Comparison of ENCODE assay signal across 12 cellular contexts in the genomic region with DNA sequence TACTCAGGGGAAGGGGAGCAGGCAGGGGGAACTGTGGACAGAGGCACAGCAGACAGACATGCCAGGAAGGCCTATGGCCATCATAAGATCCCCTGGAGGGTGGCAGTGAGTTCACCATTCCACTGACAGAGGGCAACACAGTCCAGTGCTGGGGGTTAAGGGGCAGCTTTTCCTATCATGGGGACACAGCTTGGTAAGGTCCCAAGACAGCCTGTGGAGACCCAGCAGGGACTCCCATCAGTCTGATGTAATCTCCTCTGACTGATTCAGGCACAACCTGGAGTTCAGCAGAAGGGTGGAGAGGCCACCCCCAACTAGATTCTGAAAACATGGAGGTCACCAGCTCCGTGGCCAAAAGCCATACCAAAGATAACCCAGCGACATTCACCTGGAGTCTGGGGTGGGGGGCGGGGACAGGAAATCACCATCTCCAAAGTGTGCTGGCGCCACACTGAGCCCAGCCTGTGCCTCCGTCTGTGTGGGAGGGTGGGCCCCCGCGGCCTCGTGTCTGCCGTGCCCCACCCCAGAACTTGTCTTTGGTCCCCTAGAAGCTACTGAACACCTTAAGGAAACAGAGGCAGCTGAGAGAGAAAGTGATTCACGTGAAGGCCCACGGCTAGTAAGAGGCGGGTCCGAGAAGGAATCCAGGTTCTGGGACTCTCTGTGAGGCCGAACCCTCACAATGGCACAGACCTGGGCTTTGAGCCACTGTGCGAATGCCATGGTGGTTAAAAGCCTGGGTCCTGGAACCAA. TPM values are rescaled to one million over a fixed set of nuclear protein-coding genes. Genes with fewer than 3 reads are reported as not detected.
DNase-seq lines count a peak whose midpoint lies in the region; ATAC-seq and TF ChIP-seq lines count a peak whose summit lies in the region.
"Had no signal": no experiment of that assay in that cellular context is flagged by ENCODE, and none has a peak within 500 bp of the region (broad histone marks: within the 10 kb centered on the region; RNA-seq: fewer than 3 reads in every experiment).

No MANE protein-coding gene starts in this region.

- H3K36me3 Mint-ChIP-seq in activated CD4-positive, alpha-beta T cell treated with anti-CD3 and anti-CD28 coated beads for 36 hours (ENCODE audit: low read depth): peaks cover 49% of the 10 kb centered on the region

- H2BK12ac ChIP-seq in trophoblast cell (ENCODE audit: low read length): no peak overlapping the region

- H3K79me2 ChIP-seq in trophoblast cell (ENCODE audit: control insufficient read depth, insufficient read depth, low read length, poor library complexity): peaks cover 1% of the 10 kb centered on the region

- H3K4me1 ChIP-seq in esophagus muscularis mucosa (peaks cover 75 to 99% (median 94%) of the 10 kb centered on the region in 4 donors), trophoblast cell (ENCODE audit: control insufficient read depth in 1 of 2, insufficient read depth in 2 of 2, low read length in 2 of 2) (peaks cover 9 to 12% of the 10 kb centered on the region in 2 experiments)

- no peak overlapping the region for H2AK5ac ChIP-seq in trophoblast cell (ENCODE audit: low read length)

- no peak overlapping the region for H3K4me2 ChIP-seq in trophoblast cell (ENCODE audit: low read length)

- H3K14ac ChIP-seq in trophoblast cell (ENCODE audit: low read length): no peak overlapping the region

- POLR2A ChIA-PET in activated CD4-positive, alpha-beta T cell treated with anti-CD3 and anti-CD28 coated beads for 36 hours (lab: Charles Lee): interaction anchor here (0.6 to 1.1 kb wide), 2 partner anchors 9 to 274 kb away, joined by 3 to 5 read pairs; no protein-coding TSS in a partner anchor

- H2BK5ac ChIP-seq in trophoblast cell (ENCODE audit: low read depth, low read length, poor library complexity): no peak overlapping the region

- 79% methylated on average over 14 of the region's 15 CpGs for WGBS in esophagus muscularis mucosa
- WGBS in trophoblast cell (ENCODE audit: extremely low coverage, insufficient coverage, insufficient read length): no CpG with 5 or more reads among the region's 15 CpGs

- TF ChIP-seq CTCF in esophagus muscularis mucosa (IDR thresholded peaks at IDR 0.05): no peak

- H4K12ac ChIP-seq in trophoblast cell (ENCODE audit: low read depth, low read length): no peak overlapping the region

- peak overlapping the region; percentile 83 for H3K4me3 Mint-ChIP-seq in activated CD4-positive, alpha-beta T cell treated with anti-CD3 and anti-CD28 coated beads for 36 hours
- H3K4me3 Mint-ChIP-seq in stimulated activated naive CD8-positive, alpha-beta T cell treated with anti-CD3 and anti-CD28 coated beads, Interleukin-15, amount 100 ng/mL, for 72 hours: peak overlapping the region; percentile 91 to 93

- H3K27me3 Mint-ChIP-seq in activated CD4-positive, alpha-beta T cell treated with anti-CD3 and anti-CD28 coated beads for 36 hours: no peaks in the 10 kb centered on the region
- H3K27me3 Mint-ChIP-seq in stimulated activated naive CD8-positive, alpha-beta T cell treated with anti-CD3 and anti-CD28 coated beads, Interleukin-15, amount 100 ng/mL, for 72 hours: no peaks in the 10 kb centered on the region
- H3K27me3 Mint-ChIP-seq: IgD-negative memory B cell had no signal

- H3K18ac ChIP-seq in trophoblast cell (ENCODE audit: low read length): no peak overlapping the region

- H3K4ac ChIP-seq in trophoblast cell (ENCODE audit: low read depth, low read length): no peak overlapping the region

- H3K27me3 ChIP-seq in esophagus muscularis mucosa: no peaks in the 10 kb centered on the region
- no peaks in the 10 kb centered on the region for H3K27me3 ChIP-seq in trophoblast cell (ENCODE audit: insufficient read depth, low read length)

- H4K8ac ChIP-seq in trophoblast cell (ENCODE audit: low read depth, low read length): no peak overlapping the region

- H3K9me3 Mint-ChIP-seq in activated CD4-positive, alpha-beta T cell treated with anti-CD3 and anti-CD28 coated beads for 36 hours (ENCODE audit: low read depth): no peaks in the 10 kb centered on the region
- H3K9me3 Mint-ChIP-seq in stimulated activated naive CD8-positive, alpha-beta T cell treated with anti-CD3 and anti-CD28 coated beads, Interleukin-15, amount 100 ng/mL, for 72 hours: no peaks in the 10 kb centered on the region
- H3K9me3 Mint-ChIP-seq: IgD-negative memory B cell had no signal

- TF ChIP-seq POLR2A in esophagus muscularis mucosa (IDR thresholded peaks at IDR 0.05; ENCODE audit: low read depth): no peak

- no peaks in the 10 kb centered on the region for H3K9me3 ChIP-seq in esophagus muscularis mucosa
- no peaks in the 10 kb centered on the region for H3K9me3 ChIP-seq in trophoblast cell (ENCODE audit: insufficient read depth, low read depth, low read length)

- peak; percentile 55 for DNase-seq in activated CD4-positive, alpha-beta T cell treated with anti-CD3 and anti-CD28 coated beads for 36 hours
- no peak for DNase-seq in activated CD4-positive, alpha-beta T cell treated with anti-CD3 and anti-CD28 coated beads, Interleukin-2, amount 50 U/mL, for 1 hour
- DNase-seq in activated CD8-positive, alpha-beta memory T cell treated with anti-CD3 and anti-CD28 coated beads for 24 hours: peak; percentile 79
- DNase-seq in esophagus muscularis mucosa (ENCODE audit: extremely low spot score): no peak
- DNase-seq in stimulated activated naive CD8-positive, alpha-beta T cell treated with anti-CD3 and anti-CD28 coated beads, Interleukin-15, amount 100 ng/mL, for 72 hours: no peak
- DNase-seq in trophoblast cell: no peak
- DNase-seq in medulla oblongata (ENCODE audit: extremely low spot score): no peak
- DNase-seq: EL, GM23248 had no signal

- H2AFZ ChIP-seq in trophoblast cell (ENCODE audit: insufficient read depth, low read length, poor library complexity): no peak overlapping the region
- H2AFZ ChIP-seq: GM23248 had no signal

- peak overlapping the region; percentile 95 for H3K27ac Mint-ChIP-seq in activated CD4-positive, alpha-beta T cell treated with anti-CD3 and anti-CD28 coated beads for 36 hours
- peak overlapping the region; percentile 27 to 97 for H3K27ac Mint-ChIP-seq in stimulated activated naive CD8-positive, alpha-beta T cell treated with anti-CD3 and anti-CD28 coated beads, Interleukin-15, amount 100 ng/mL, for 72 hours

- peaks cover 69% of the 10 kb centered on the region for H3K4me1 Mint-ChIP-seq in activated CD4-positive, alpha-beta T cell treated with anti-CD3 and anti-CD28 coated beads for 36 hours
- H3K4me1 Mint-ChIP-seq in stimulated activated naive CD8-positive, alpha-beta T cell treated with anti-CD3 and anti-CD28 coated beads, Interleukin-15, amount 100 ng/mL, for 72 hours: peaks cover 95% of the 10 kb centered on the region

- no peak overlapping the region for H4K91ac ChIP-seq in trophoblast cell (ENCODE audit: low read depth, low read length)

- peaks cover 5% of the 10 kb centered on the region for H3K79me1 ChIP-seq in trophoblast cell (ENCODE audit: low read length)

- CTCF ChIA-PET in activated CD4-positive, alpha-beta T cell treated with anti-CD3 and anti-CD28 coated beads for 36 hours (lab: Charles Lee): interaction anchor here (0.5 to 1.9 kb wide), 9 partner anchors 11 to 68 kb away, joined by 3 to 12 read pairs (median 4); partner anchors contain the start of gene DNMT3A

- H2BK120ac ChIP-seq in trophoblast cell (ENCODE audit: insufficient read depth, low read length, poor library complexity): no peak overlapping the region

- peak overlapping the region; percentile 13 to 76 (median 56) for H3K27ac ChIP-seq in esophagus muscularis mucosa (replicated peaks in 1 of 4)
- no peak overlapping the region for H3K27ac ChIP-seq in trophoblast cell (ENCODE audit: low read depth, low read length)
- H3K27ac ChIP-seq: epithelial cell of prostate, GM23248 had no signal

- no peak overlapping the region for H3K4me3 ChIP-seq in esophagus muscularis mucosa
- H3K4me3 ChIP-seq in trophoblast cell (ENCODE audit: low read depth, low read length): no peak overlapping the region
- H3K4me3 ChIP-seq: GM23248 had no signal

- peaks cover 0 to 38% (median 25%) of the 10 kb centered on the region in 4 donors for H3K36me3 ChIP-seq in esophagus muscularis mucosa
- H3K36me3 ChIP-seq in trophoblast cell (ENCODE audit: control insufficient read depth in 1 of 2, insufficient read depth in 2 of 2, low read length in 2 of 2): no peaks in the 10 kb centered on the region

- peak; percentile 6 for ATAC-seq in activated CD4-positive, alpha-beta T cell treated with anti-CD3 and anti-CD28 coated beads for 36 hours
- ATAC-seq in stimulated activated naive CD8-positive, alpha-beta T cell treated with anti-CD3 and anti-CD28 coated beads, Interleukin-15, amount 100 ng/mL, for 72 hours: peak; percentile 11
- no peak for ATAC-seq in GM18868 (IDR thresholded peaks at IDR 0.05; ENCODE audit: unreplicated experiment)

- no peak for TF ChIP-seq EP300 in esophagus muscularis mucosa (IDR thresholded peaks at IDR 0.05)

- no peak overlapping the region for H3K9ac ChIP-seq in trophoblast cell (ENCODE audit: low read length)
- H3K9ac ChIP-seq: GM23248 had no signal

- intact Hi-C loops in activated CD4-positive, alpha-beta T cell treated with anti-CD3 and anti-CD28 coated beads for 36 hours (cut with DNase I, micrococcal nuclease): loop anchor here in 1 of 2 experiments (5.0 kb wide), 1 partner anchor 139 kb away; no protein-coding TSS in a partner anchor
- intact Hi-C loops in esophagus muscularis mucosa (cut with DNase I): no loop called here

- no peak overlapping the region for H3K23ac ChIP-seq in trophoblast cell (ENCODE audit: low read length)

RNA-seq across cellular contexts. Expression of gene DNMT3A, which starts 28.6 kb away (rescaled TPM):
- 10 to 100 TPM; 62.3 to 76.2 TPM for total RNA-seq in activated CD4-positive, alpha-beta T cell treated with anti-CD3 and anti-CD28 coated beads for 36 hours
- total RNA-seq in esophagus muscularis mucosa: 10 to 100 TPM; 11.3 to 29.5 (median 16.9) TPM
- 23.3 and 25.8 TPM in 2 replicates for polyA plus RNA-seq in trophoblast cell (2013)

Comparison
In these comparisons a context has a peak if more than half of its experiments do, and no peak if none do; other contexts are left out.
1. DNase-seq: peak in activated CD4-positive, alpha-beta T cell treated with anti-CD3 and anti-CD28 coated beads for 36 hours (single experiment) and activated CD8-positive, alpha-beta memory T cell treated with anti-CD3 and anti-CD28 coated beads for 24 hours (single experiment); none in activated CD4-positive, alpha-beta T cell treated with anti-CD3 and anti-CD28 coated beads, Interleukin-2, amount 50 U/mL, for 1 hour (single experiment), esophagus muscularis mucosa (single experiment), stimulated activated naive CD8-positive, alpha-beta T cell treated with anti-CD3 and anti-CD28 coated beads, Interleukin-15, amount 100 ng/mL, for 72 hours (0 of 2), trophoblast cell (0 of 2) and medulla oblongata (single experiment).